ENCODE assay signal across 11 cellular contexts in genomic region chr3:13654330-13655073, GRCh38.
DNase-seq lines count a peak whose midpoint lies in the region; ATAC-seq, FAIRE-seq and TF ChIP-seq lines count a peak whose summit lies in the region.
"Had no signal": no experiment of that assay in that cellular context is flagged by ENCODE, and none has a peak within 500 bp of the region (broad histone marks: within the 10 kb centered on the region; RNA-seq: fewer than 3 reads in every experiment).

No MANE protein-coding gene starts in this region.

- peak; percentile 17 for DNase-seq in stimulated activated CD4-positive, alpha-beta T cell treated with anti-CD3 and anti-CD28 coated beads, Interleukin-1b, Interleukin-23, amount 100 ng/mL, for 48 hours
- no peak for DNase-seq in stimulated activated CD4-positive, alpha-beta T cell treated with anti-CD3 and anti-CD28 coated beads, Interleukin-12 subunit alpha, Interleukin-12 subunit beta, amount 100 ng/mL, for 4 hours
- peak; percentile 20 for DNase-seq in activated naive CD4-positive, alpha-beta T cell treated with anti-CD3 and anti-CD28 coated beads, Interleukin-2, amount 50 U/mL, for 16 hours
- no peak for DNase-seq in lower lobe of right lung
- no peak for DNase-seq in HEK293T (ENCODE audit: extremely low spot score)
- DNase-seq in SW 1271 (lab: John Stamatoyannopoulos, UW): no peak
- DNase-seq in NCI-H146 treated with DMSO at 0.1 percent for 48 hours (lab: John Stamatoyannopoulos, UW; ENCODE audit: unreplicated experiment): no peak
- DNase-seq in urothelium cell line (ENCODE audit: low spot score): no peak
- DNase-seq: NCI-H187 treated with DMSO at 0.1 percent for 48 hours had no signal

- peaks cover 13% of the 10 kb centered on the region for H3K4me1 ChIP-seq in lower lobe of right lung

- H3K9me3 ChIP-seq in lower lobe of right lung: no peaks in the 10 kb centered on the region

- CTCF ChIA-PET in HEK293T (lab: Yijun Ruan, JAX): interaction anchor here (0.7 to 6.4 kb wide), 11 partner anchors 16 to 321 kb away, joined by 3 to 82 read pairs (median 4); no protein-coding TSS in a partner anchor

- intact Hi-C loops in lower lobe of right lung (cut with DNase I): loop anchor here (10.0 kb wide), 1 partner anchor 230 kb away; the partner anchor contains the start of gene WNT7A

- POLR2A ChIA-PET in HEK293T (lab: Yijun Ruan, JAX): interaction anchor here (1.5 kb wide), 1 partner anchor 471 kb away, joined by 3 read pairs; no protein-coding TSS in a partner anchor

- H3K36me3 ChIP-seq in lower lobe of right lung: no peaks in the 10 kb centered on the region

- no peak for FAIRE-seq in urothelium cell line (lab: Jason Lieb, UNC)
- FAIRE-seq: GM12892 had no signal

- H3K27me3 ChIP-seq in lower lobe of right lung (ENCODE audit: low read depth): peaks cover 35% of the 10 kb centered on the region

- TF ChIP-seq CTCF in lower lobe of right lung (IDR thresholded peaks at IDR 0.05): no peak

- H3K27ac ChIP-seq in lower lobe of right lung: no peak overlapping the region
- H3K27ac ChIP-seq: C4-2B had no signal

- H3K4me3 ChIP-seq in lower lobe of right lung: peak overlapping the region; percentile 38

- no peak for ATAC-seq in lower lobe of right lung

TF ChIP-seq in HEK293T, 16 proteins besides CTCF, POLR2A, EP300 and RAD21:
- TF ChIP-seq SUZ12 (IDR thresholded peaks at IDR 0.05) (no peak), FOXA1 (IDR thresholded peaks at IDR 0.05) (no peak), ZNF384 (IDR thresholded peaks at IDR 0.05) (no peak), CTBP1 (IDR thresholded peaks at IDR 0.05; ENCODE audit: borderline replicate concordance) (no peak), NFRKB (IDR thresholded peaks at IDR 0.05) (no peak), BHLHE40 (IDR thresholded peaks at IDR 0.05; ENCODE audit: borderline replicate concordance) (no peak), TARDBP (IDR thresholded peaks at IDR 0.05) (no peak), SP1 (IDR thresholded peaks at IDR 0.05) (no peak), LEF1 (IDR thresholded peaks at IDR 0.05; ENCODE audit: borderline replicate concordance) (no peak), L3MBTL2 (conservative IDR thresholded peaks at IDR 0.05) (no peak), FOXK2 (IDR thresholded peaks at IDR 0.05) (no peak)

Comparison
In these comparisons a context has a peak if more than half of its experiments do, and no peak if none do; other contexts are left out.
1. DNase-seq: peak in stimulated activated CD4-positive, alpha-beta T cell treated with anti-CD3 and anti-CD28 coated beads, Interleukin-1b, Interleukin-23, amount 100 ng/mL, for 48 hours (single experiment) and activated naive CD4-positive, alpha-beta T cell treated with anti-CD3 and anti-CD28 coated beads, Interleukin-2, amount 50 U/mL, for 16 hours (single experiment); none in stimulated activated CD4-positive, alpha-beta T cell treated with anti-CD3 and anti-CD28 coated beads, Interleukin-12 subunit alpha, Interleukin-12 subunit beta, amount 100 ng/mL, for 4 hours (single experiment), lower lobe of right lung (single experiment), HEK293T (single experiment), SW 1271 (0 of 2), NCI-H146 treated with DMSO at 0.1 percent for 48 hours (single experiment) and urothelium cell line (single experiment).